In genomic region chr12:113184900-113185179, GRCh38 we compare ENCODE assay signal across 8 cellular contexts. TPM values are rescaled to one million over a fixed set of nuclear protein-coding genes. Genes with fewer than 3 reads are reported as not detected.
A peak's percentile ranks its signal among the peaks of the same experiment; 100 is the strongest.
DNase-seq lines count a peak whose midpoint lies in the region; ATAC-seq and TF ChIP-seq lines count a peak whose summit lies in the region.

No MANE protein-coding gene starts in this region.

- H3K36me3 ChIP-seq in SU-DHL-6 (ENCODE audit: low read length) (0 out of 2 replicates have a peak, but pooled peaks cover 9% of the 10 kb centered on the region), heart left ventricle (peaks cover 0 to 28% (median 20%) of the 10 kb centered on the region in 9 donors)

- H3K9me3 ChIP-seq in SU-DHL-6 (ENCODE audit: insufficient read depth, low read length) (no peaks in the 10 kb centered on the region), heart left ventricle (no peaks in the 10 kb centered on the region)

- H3K36me3 Mint-ChIP-seq in activated naive CD8-positive, alpha-beta T cell treated with anti-CD3 and anti-CD28 coated beads, Interleukin-2, amount 50 U/mL, for 24 hours (ENCODE audit: low read depth), result peaks cover 38% of the 10 kb centered on the region
- H3K36me3 Mint-ChIP-seq in type B pancreatic cell, result peaks cover 15% of the 10 kb centered on the region

- no peaks in the 10 kb centered on the region for H4K20me1 ChIP-seq in SU-DHL-6 (ENCODE audit: low read depth, low read length)

- peak overlapping the region; percentile 5 for H2AFZ ChIP-seq in SU-DHL-6 (ENCODE audit: low read depth, low read length, severe bottlenecking)

- peak overlapping the region; percentile 96 for H3K27ac Mint-ChIP-seq in activated naive CD8-positive, alpha-beta T cell treated with anti-CD3 and anti-CD28 coated beads, Interleukin-2, amount 50 U/mL, for 24 hours
- H3K27ac Mint-ChIP-seq in type B pancreatic cell, result peak overlapping the region; percentile 92

- intact Hi-C loops in heart left ventricle (cut with DNase I) (loop anchor here in 2 of 10 donors (1.0 to 5.0 kb wide), 2 partner anchors 36 to 172 kb away; partner anchors contain the start of genes PLBD2 (in 1 of the 2) and TPCN1 (in 1 of the 2)), posterior cingulate gyrus (cut with DNase I) (no loop called here)

- TF ChIP-seq POLR2A in GM10847 (IDR thresholded peaks at IDR 0.05; ENCODE audit: extremely low read depth, insufficient read length) (peak; percentile 55), heart left ventricle (IDR thresholded peaks at IDR 0.05) (no peak)

- H3K9me3 Mint-ChIP-seq in activated naive CD8-positive, alpha-beta T cell treated with anti-CD3 and anti-CD28 coated beads, Interleukin-2, amount 50 U/mL, for 24 hours, result no peaks in the 10 kb centered on the region
- no peaks in the 10 kb centered on the region for H3K9me3 Mint-ChIP-seq in type B pancreatic cell

- H3K4me3 ChIP-seq in SU-DHL-6 (ENCODE audit: insufficient read depth, low read length, poor library complexity, severe bottlenecking) (peak overlapping the region; percentile 81), heart left ventricle (peak overlapping the region; percentile 73 to 100 (median 96))

- peak; percentile 80 for ATAC-seq in HG02571 (IDR thresholded peaks at IDR 0.05; ENCODE audit: unreplicated experiment)
- peak; percentile 88 for ATAC-seq in activated naive CD8-positive, alpha-beta T cell treated with anti-CD3 and anti-CD28 coated beads, Interleukin-2, amount 50 U/mL, for 24 hours
- ATAC-seq in heart left ventricle, result peak; percentile 78 to 93 (median 92)

- H3K27ac ChIP-seq in SU-DHL-6 (ENCODE audit: low read depth, low read length), result peak overlapping the region; percentile 86
- peak overlapping the region; percentile 86 to 98 (median 95) for H3K27ac ChIP-seq in heart left ventricle

- 0 to 1% (median 0%) methylated on average over 11 to 20 of the region's 20 CpGs for WGBS in heart left ventricle, 4 donors

- H3K9ac ChIP-seq in SU-DHL-6 (ENCODE audit: low read length), result peak overlapping the region; percentile 81

- TF ChIP-seq CTCF in SU-DHL-6 (IDR thresholded peaks at IDR 0.05; ENCODE audit: insufficient read depth, low read length, poor library complexity, severe bottlenecking) (no peak), heart left ventricle (IDR thresholded peaks at IDR 0.05) (no peak), type B pancreatic cell (conservative IDR thresholded peaks at IDR 0.05) (no peak)

- DNase-seq in NCI-H1092 (lab: John Stamatoyannopoulos, UW) (peak; percentile 67), heart left ventricle (peak; percentile 89 to 94 (median 91)), posterior cingulate gyrus (peak; percentile 76 to 97 (median 86)), type B pancreatic cell (ENCODE audit: extremely low spot score, unreplicated experiment) (peak; percentile 89)
- DNase-seq in activated naive CD8-positive, alpha-beta T cell treated with anti-CD3 and anti-CD28 coated beads, Interleukin-2, amount 50 U/mL, for 24 hours, result peak; percentile 88

- H3K79me2 ChIP-seq in SU-DHL-6 (ENCODE audit: insufficient read depth, low read length), result peaks cover 75% of the 10 kb centered on the region

- no peaks in the 10 kb centered on the region for H3K9me2 ChIP-seq in SU-DHL-6 (replicated peaks; ENCODE audit: insufficient read depth, low read length)

- no peaks in the 10 kb centered on the region for H3K27me3 Mint-ChIP-seq in activated naive CD8-positive, alpha-beta T cell treated with anti-CD3 and anti-CD28 coated beads, Interleukin-2, amount 50 U/mL, for 24 hours
- no peaks in the 10 kb centered on the region for H3K27me3 Mint-ChIP-seq in type B pancreatic cell

- peak overlapping the region; percentile 98 for H3K4me3 Mint-ChIP-seq in activated naive CD8-positive, alpha-beta T cell treated with anti-CD3 and anti-CD28 coated beads, Interleukin-2, amount 50 U/mL, for 24 hours
- peak overlapping the region; percentile 94 for H3K4me3 Mint-ChIP-seq in type B pancreatic cell

- peaks cover 48% of the 10 kb centered on the region for H3K4me1 Mint-ChIP-seq in activated naive CD8-positive, alpha-beta T cell treated with anti-CD3 and anti-CD28 coated beads, Interleukin-2, amount 50 U/mL, for 24 hours
- H3K4me1 Mint-ChIP-seq in type B pancreatic cell (ENCODE audit: unreplicated experiment), result peaks cover 13% of the 10 kb centered on the region

- H3K4me1 ChIP-seq in heart left ventricle, result peaks cover 0 to 33% (median 21%) of the 10 kb centered on the region in 12 donors

- peaks cover 16% of the 10 kb centered on the region for H3F3A ChIP-seq in SU-DHL-6 (ENCODE audit: insufficient read depth)

- H3K27me3 ChIP-seq in SU-DHL-6 (ENCODE audit: low read length), result no peaks in the 10 kb centered on the region
- no peaks in the 10 kb centered on the region for H3K27me3 ChIP-seq in heart left ventricle

- peak overlapping the region; percentile 91 for H3K4me2 ChIP-seq in SU-DHL-6 (ENCODE audit: low read depth, low read length, poor library complexity, severe bottlenecking)

RNA-seq across cellular contexts. Expression of gene DDX54, which starts 0.4 kb away (rescaled TPM):
- total RNA-seq in heart left ventricle, result 10 to 100 TPM; 28.2 to 60.2 (median 38.2) TPM
- 10 to 100 TPM; 23.4 to 53.2 TPM for polyA plus RNA-seq in heart left ventricle
- 53.9 and 66.1 TPM in 2 replicates for total RNA-seq in type B pancreatic cell (ENCODE audit: low replicate concordance)

RNA-seq across cellular contexts. Expression of gene RITA1, which starts 0.7 kb away (rescaled TPM):
- total RNA-seq in heart left ventricle, result 10 to 100 TPM; 13.3 to 30.7 (median 16.0) TPM
- 10 to 100 TPM; 10.4 to 12.9 TPM for polyA plus RNA-seq in heart left ventricle
- 19.0 and 21.7 TPM in 2 replicates for total RNA-seq in type B pancreatic cell (ENCODE audit: low replicate concordance)

RNA-seq across cellular contexts. Expression of gene CFAP73, which starts 35.3 kb away (rescaled TPM):
- total RNA-seq in heart left ventricle (not detected), type B pancreatic cell (ENCODE audit: low replicate concordance) (0.27 and 0.81 TPM in 2 replicates)
- under 1 TPM; 0.04 to 0.11 TPM for polyA plus RNA-seq in heart left ventricle

RNA-seq across cellular contexts. Expression of gene TPCN1, which starts 36.4 kb away (rescaled TPM):
- total RNA-seq in heart left ventricle (100 to 1,000 TPM in 4 of 9 donors, 10 to 100 TPM in 5; 52.1 to 136 (median 92.0) TPM), type B pancreatic cell (ENCODE audit: low replicate concordance) (55.6 and 103 TPM in 2 replicates)
- 10 to 100 TPM; 22.6 to 75.1 TPM for polyA plus RNA-seq in heart left ventricle

RNA-seq across cellular contexts. Expression of gene RASAL1, which starts 49.3 kb away (rescaled TPM):
- total RNA-seq in heart left ventricle (not detected), type B pancreatic cell (ENCODE audit: low replicate concordance) (0.58 and 2.7 TPM in 2 replicates)
- not detected for polyA plus RNA-seq in heart left ventricle

Comparison
In these comparisons a context has a peak if more than half of its experiments do, and no peak if none do; other contexts are left out.
1. Peak in every context shown above with its lines: DNase-seq, ATAC-seq, H3K4me3 ChIP-seq and H3K27ac ChIP-seq.